In the genomic region with DNA sequence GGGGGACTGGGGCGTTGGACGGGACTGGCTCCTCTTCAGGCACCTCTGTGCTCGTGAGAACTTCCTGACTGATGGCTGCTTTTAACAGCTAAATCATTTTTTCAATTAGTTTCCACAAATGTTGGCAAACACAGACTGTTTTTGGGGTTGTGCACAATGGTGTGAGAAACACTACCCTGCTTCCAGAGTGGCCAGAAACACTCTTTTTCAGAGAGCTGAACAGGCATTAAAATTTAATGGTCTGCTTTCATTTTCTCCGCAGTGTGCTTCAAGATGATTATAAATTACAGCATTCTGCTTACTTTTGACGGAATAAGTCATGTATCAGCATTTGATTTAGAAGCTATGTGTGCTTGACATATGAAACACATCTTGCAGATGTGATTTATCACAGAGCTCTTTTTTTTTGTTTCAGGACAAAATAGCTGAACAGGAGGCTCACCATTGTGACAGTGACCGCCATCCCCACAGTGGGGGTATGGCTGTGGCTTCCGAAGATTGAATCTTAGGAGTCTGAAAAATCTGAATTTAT, we compare ENCODE assay signal across 10 cellular contexts.
DNase-seq lines count a peak whose midpoint lies in the region; ATAC-seq and TF ChIP-seq lines count a peak whose summit lies in the region.
"Had no signal": no experiment of that assay in that cellular context is flagged by ENCODE, and none has a peak within 500 bp of the region (broad histone marks: within the 10 kb centered on the region; RNA-seq: fewer than 3 reads in every experiment).

No MANE protein-coding gene starts in this region.

- no peak overlapping the region for H2BK12ac ChIP-seq in H9 (ENCODE audit: insufficient read length, low read depth, low read length)

- no peaks in the 10 kb centered on the region for H3K9me3 ChIP-seq in H9 (ENCODE audit: control insufficient read depth, low read depth, low read length)
- no peaks in the 10 kb centered on the region for H3K9me3 ChIP-seq in ascending aorta
- H3K9me3 ChIP-seq in smooth muscle cell (replicated peaks; ENCODE audit: low read depth), result no peaks in the 10 kb centered on the region

- peaks cover 31% of the 10 kb centered on the region for H3F3A ChIP-seq in smooth muscle cell (ENCODE audit: low read depth)

- H3K4me1 Mint-ChIP-seq in H9 (peaks cover 56 to 58% of the 10 kb centered on the region in 2 experiments), immature natural killer cell (peaks cover 45 to 49% of the 10 kb centered on the region in 2 donors)
- H3K4me1 Mint-ChIP-seq in activated naive CD4-positive, alpha-beta T cell treated with anti-CD3 and anti-CD28 coated beads, Interleukin-2, amount 10 ng/mL, durations not matched to agents 7 days and 5 days, result no peaks in the 10 kb centered on the region
- H3K4me1 Mint-ChIP-seq: stimulated activated effector memory CD8-positive, alpha-beta T cell treated with anti-CD3 and anti-CD28 coated beads, Interleukin-12 subunit alpha, Interleukin-12 subunit beta, amount 100 ng/mL, for 72 hours had no signal

- no peak for TF ChIP-seq CTCF in H9 (conservative IDR thresholded peaks at IDR 0.05)
- TF ChIP-seq CTCF in ascending aorta (IDR thresholded peaks at IDR 0.05), result no peak
- TF ChIP-seq CTCF in smooth muscle cell (IDR thresholded peaks at IDR 0.05; ENCODE audit: borderline replicate concordance, insufficient read depth, poor library complexity, severe bottlenecking), result no peak

- WGBS in H9 (ENCODE audit: extremely low coverage, insufficient read length, low lambda C conversion rate), result no CpG with 5 or more reads among the region's 7 CpGs
- 35% methylated on average over 7 of the region's 7 CpGs for WGBS in smooth muscle cell (ENCODE audit: low lambda C conversion rate)

- H2BK20ac ChIP-seq in H9 (ENCODE audit: low read depth, low read length, poor library complexity, severe bottlenecking), result peak overlapping the region; percentile 60

- no peak overlapping the region for H3K14ac ChIP-seq in H9 (ENCODE audit: insufficient read depth, low read length)

- intact Hi-C loops in ascending aorta (cut with DNase I), result no loop called here

- H2BK5ac ChIP-seq in H9 (ENCODE audit: insufficient read length, low read length), result no peak overlapping the region

- H4K91ac ChIP-seq in H9 (ENCODE audit: insufficient read length, low read depth, low read length), result no peak overlapping the region

- H3K27ac Mint-ChIP-seq in H9 (peak overlapping the region in 1 of 3 experiments; percentile 49; a peak in 2 of 7 replicates), immature natural killer cell (no peak overlapping the region)
- H3K27ac Mint-ChIP-seq in activated naive CD4-positive, alpha-beta T cell treated with anti-CD3 and anti-CD28 coated beads, Interleukin-2, amount 10 ng/mL, durations not matched to agents 7 days and 5 days, result no peak overlapping the region
- H3K27ac Mint-ChIP-seq: stimulated activated effector memory CD8-positive, alpha-beta T cell treated with anti-CD3 and anti-CD28 coated beads, Interleukin-12 subunit alpha, Interleukin-12 subunit beta, amount 100 ng/mL, for 72 hours had no signal

- H4K5ac ChIP-seq in H9 (ENCODE audit: insufficient read length, low read depth, low read length), result no peak overlapping the region

- peak overlapping the region; percentile 68 for H3K4me2 ChIP-seq in H9 (ENCODE audit: insufficient read depth, insufficient read length, low read length)
- peak overlapping the region; percentile 86 for H3K4me2 ChIP-seq in smooth muscle cell

- no peak overlapping the region for H3K56ac ChIP-seq in H9 (ENCODE audit: insufficient read length, low read depth, low read length)

- H3K27me3 ChIP-seq in H9 (ENCODE audit: insufficient read depth, low read length) (no peaks in the 10 kb centered on the region), ascending aorta (no peaks in the 10 kb centered on the region), smooth muscle cell (ENCODE audit: low read depth) (no peaks in the 10 kb centered on the region)

- no peak overlapping the region for H2AK5ac ChIP-seq in H9 (ENCODE audit: insufficient read length, low read length)

- no peak overlapping the region for H3K23ac ChIP-seq in H9 (ENCODE audit: insufficient read length, low read depth, low read length)

- no peak overlapping the region for H3K9ac ChIP-seq in H9 (ENCODE audit: extremely low read depth, insufficient read length, low read length)
- H3K9ac ChIP-seq in smooth muscle cell (ENCODE audit: low read depth), result no peak overlapping the region

- H3K4me3 Mint-ChIP-seq in H9, result peak overlapping the region; percentile 41 to 66; a peak in 4 of 5 replicates
- peak overlapping the region; percentile 78 to 85 (median 81) for H3K4me3 Mint-ChIP-seq in immature natural killer cell
- H3K4me3 Mint-ChIP-seq in activated naive CD4-positive, alpha-beta T cell treated with anti-CD3 and anti-CD28 coated beads, Interleukin-2, amount 10 ng/mL, durations not matched to agents 7 days and 5 days, result no peak overlapping the region
- H3K4me3 Mint-ChIP-seq: stimulated activated effector memory CD8-positive, alpha-beta T cell treated with anti-CD3 and anti-CD28 coated beads, Interleukin-12 subunit alpha, Interleukin-12 subunit beta, amount 100 ng/mL, for 72 hours had no signal

- peaks cover 0 to 6% (median 4%) of the 10 kb centered on the region in 3 experiments; a peak in 5 of 7 replicates for H3K36me3 Mint-ChIP-seq in H9 (ENCODE audit: insufficient read depth in 1 of 3, low read depth in 3 of 3)
- H3K36me3 Mint-ChIP-seq in immature natural killer cell, result peaks cover 0 to 9% (median 0%) of the 10 kb centered on the region in 3 donors
- H3K36me3 Mint-ChIP-seq in activated naive CD4-positive, alpha-beta T cell treated with anti-CD3 and anti-CD28 coated beads, Interleukin-2, amount 10 ng/mL, durations not matched to agents 7 days and 5 days, result no peaks in the 10 kb centered on the region
- H3K36me3 Mint-ChIP-seq: stimulated activated effector memory CD8-positive, alpha-beta T cell treated with anti-CD3 and anti-CD28 coated beads, Interleukin-12 subunit alpha, Interleukin-12 subunit beta, amount 100 ng/mL, for 72 hours had no signal

- H3K9me3 Mint-ChIP-seq in H9 (no peaks in the 10 kb centered on the region), immature natural killer cell (peaks cover 0 to 2% (median 0%) of the 10 kb centered on the region in 6 donors)
- peaks cover 3% of the 10 kb centered on the region for H3K9me3 Mint-ChIP-seq in activated naive CD4-positive, alpha-beta T cell treated with anti-CD3 and anti-CD28 coated beads, Interleukin-2, amount 10 ng/mL, durations not matched to agents 7 days and 5 days

- no peak for DNase-seq in H9
- no peak for DNase-seq in ascending aorta (ENCODE audit: low spot score in 2 of 2)
- DNase-seq in immature natural killer cell, result no peak
- no peak for DNase-seq in smooth muscle cell (lab: John Stamatoyannopoulos, UW; ENCODE audit: unreplicated experiment)
- DNase-seq in GM03348 (ENCODE audit: low spot score), result no peak
- DNase-seq in activated naive CD4-positive, alpha-beta T cell treated with anti-CD3 and anti-CD28 coated beads, Interleukin-2, amount 10 ng/mL, durations not matched to agents 7 days and 5 days, result no peak

- H4K20me1 ChIP-seq in H9 (ENCODE audit: control insufficient read depth, insufficient read depth, insufficient read length) (no peaks in the 10 kb centered on the region), smooth muscle cell (ENCODE audit: low read depth) (no peaks in the 10 kb centered on the region)

- CTCF ChIA-PET in activated naive CD4-positive, alpha-beta T cell treated with anti-CD3 and anti-CD28 coated beads, Interleukin-2, amount 10 ng/mL, durations not matched to agents 7 days and 5 days (lab: Charles Lee), result no interaction called here

- H3K4me1 ChIP-seq in H9 (ENCODE audit: insufficient read depth, low read length) (peaks cover 4% of the 10 kb centered on the region; the same call in 1 of the 2 replicates), ascending aorta (no peaks in the 10 kb centered on the region), smooth muscle cell (ENCODE audit: low read depth) (peaks cover 47% of the 10 kb centered on the region)

- H3T11ph ChIP-seq in H9 (ENCODE audit: low read length), result no peak overlapping the region

- no peak overlapping the region for H3K18ac ChIP-seq in H9 (ENCODE audit: insufficient read length, low read depth, low read length)

- no peak for ATAC-seq in HG03025 (IDR thresholded peaks at IDR 0.05; ENCODE audit: low FRiP score, unreplicated experiment)
- no peak for ATAC-seq in HG02571 (IDR thresholded peaks at IDR 0.05; ENCODE audit: unreplicated experiment)
- ATAC-seq: activated CD4-positive, CD25-positive, alpha-beta regulatory T cell treated with anti-CD3 and anti-CD28 coated beads, Interleukin-2, amount 50 U/mL, for 24 hours; stimulated activated effector memory CD8-positive, alpha-beta T cell treated with anti-CD3 and anti-CD28 coated beads, Interleukin-12 subunit alpha, Interleukin-12 subunit beta, amount 100 ng/mL, for 72 hours had no signal

- H3K4me3 ChIP-seq in ascending aorta, result peak overlapping the region; percentile 33 to 42
- H3K4me3 ChIP-seq in smooth muscle cell, result peak overlapping the region; percentile 44

- H3K36me3 ChIP-seq in ascending aorta, result no peaks in the 10 kb centered on the region
- H3K36me3 ChIP-seq in smooth muscle cell (ENCODE audit: low read depth), result no peaks in the 10 kb centered on the region

- H4K8ac ChIP-seq in H9 (replicated peaks; ENCODE audit: insufficient read length, low read depth, low read length), result no peak overlapping the region

- H3K27ac ChIP-seq in H9 (ENCODE audit: insufficient read length, low read depth, low read length) (no peak overlapping the region), ascending aorta (no peak overlapping the region), smooth muscle cell (ENCODE audit: low read depth) (no peak overlapping the region)

- H3K79me1 ChIP-seq in H9 (ENCODE audit: insufficient read depth, low read depth, low read length, poor library complexity, severe bottlenecking), result no peaks in the 10 kb centered on the region

- H3K27me3 Mint-ChIP-seq in H9 (ENCODE audit: low read depth), result no peaks in the 10 kb centered on the region
- H3K27me3 Mint-ChIP-seq in immature natural killer cell (ENCODE audit: low read depth in 3 of 3), result no peaks in the 10 kb centered on the region
- H3K27me3 Mint-ChIP-seq in activated naive CD4-positive, alpha-beta T cell treated with anti-CD3 and anti-CD28 coated beads, Interleukin-2, amount 10 ng/mL, durations not matched to agents 7 days and 5 days, result no peaks in the 10 kb centered on the region

- H3K4ac ChIP-seq in H9 (ENCODE audit: low read depth, low read length), result no peak overlapping the region

- H2AFZ ChIP-seq in H9 (ENCODE audit: low read length) (peak overlapping the region; percentile 84), smooth muscle cell (ENCODE audit: low read depth) (peak overlapping the region; percentile 78)

- no peak overlapping the region for H2BK120ac ChIP-seq in H9 (ENCODE audit: low read depth, low read length, poor library complexity, severe bottlenecking)

- H2BK15ac ChIP-seq in H9 (ENCODE audit: low read depth, low read length), result no peak overlapping the region

- peaks cover 6% of the 10 kb centered on the region for H3K23me2 ChIP-seq in H9 (ENCODE audit: insufficient read length, low read depth, low read length, poor library complexity, severe bottlenecking)

- H3K79me2 ChIP-seq in H9 (ENCODE audit: insufficient read depth, low read length) (no peaks in the 10 kb centered on the region), smooth muscle cell (ENCODE audit: low read depth) (no peaks in the 10 kb centered on the region)
